1 cellular context compared by ENCODE assay signal in genomic region chr4:176238157-176238608, GRCh38.
TF ChIP-seq lines count a peak whose summit lies in the region.

No MANE protein-coding gene starts in this region.

TF ChIP-seq in HEK293T, 16 proteins besides CTCF, POLR2A, EP300 and RAD21 (continued from another document):
- no peak for TF ChIP-seq FOXA1 (IDR thresholded peaks at IDR 0.05)
- TF ChIP-seq, protein P1, sequence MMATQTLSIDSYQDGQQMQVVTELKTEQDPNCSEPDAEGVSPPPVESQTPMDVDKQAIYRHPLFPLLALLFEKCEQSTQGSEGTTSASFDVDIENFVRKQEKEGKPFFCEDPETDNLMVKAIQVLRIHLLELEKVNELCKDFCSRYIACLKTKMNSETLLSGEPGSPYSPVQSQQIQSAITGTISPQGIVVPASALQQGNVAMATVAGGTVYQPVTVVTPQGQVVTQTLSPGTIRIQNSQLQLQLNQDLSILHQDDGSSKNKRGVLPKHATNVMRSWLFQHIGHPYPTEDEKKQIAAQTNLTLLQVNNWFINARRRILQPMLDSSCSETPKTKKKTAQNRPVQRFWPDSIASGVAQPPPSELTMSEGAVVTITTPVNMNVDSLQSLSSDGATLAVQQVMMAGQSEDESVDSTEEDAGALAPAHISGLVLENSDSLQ (IDR thresholded peaks at IDR 0.05): peak; percentile 16
- no peak for TF ChIP-seq SP1 (IDR thresholded peaks at IDR 0.05)
- TF ChIP-seq TARDBP (IDR thresholded peaks at IDR 0.05): no peak
- no peak for TF ChIP-seq LEF1 (IDR thresholded peaks at IDR 0.05; ENCODE audit: borderline replicate concordance)
- no peak for TF ChIP-seq CTBP1 (IDR thresholded peaks at IDR 0.05; ENCODE audit: borderline replicate concordance)
- TF ChIP-seq HDGF (IDR thresholded peaks at IDR 0.05; ENCODE audit: borderline replicate concordance): no peak
- TF ChIP-seq L3MBTL2 (conservative IDR thresholded peaks at IDR 0.05): no peak; the same call in 1 of the 2 replicates
- TF ChIP-seq FOXK2 (IDR thresholded peaks at IDR 0.05): no peak
TF ChIP-seq in HEK293T: peak in this region for 2.
